In the genomic region with DNA sequence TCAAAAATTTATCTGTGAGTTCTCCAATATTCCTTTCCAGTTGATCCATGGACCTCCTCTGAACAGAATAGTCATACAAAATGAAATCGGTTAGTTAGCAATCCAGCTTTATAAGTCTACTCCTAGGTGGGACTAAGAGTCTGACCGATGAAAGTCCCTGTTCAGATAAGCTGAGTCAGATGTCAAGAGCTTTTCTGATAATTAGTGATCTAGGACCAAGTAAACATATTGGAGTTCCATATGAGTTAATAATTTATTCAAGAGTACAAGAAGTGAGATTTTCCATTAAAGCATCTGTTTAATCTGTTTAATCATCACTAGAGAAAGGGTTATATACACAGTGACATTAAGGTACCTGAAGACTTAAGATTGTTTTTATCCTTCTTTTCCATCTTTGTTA, we compare ENCODE assay signal across 15 cellular contexts.
DNase-seq lines count a peak whose midpoint lies in the region; FAIRE-seq lines count a peak whose summit lies in the region.
"Had no signal": no experiment of that assay in that cellular context is flagged by ENCODE, and none has a peak within 500 bp of the region (broad histone marks: within the 10 kb centered on the region; RNA-seq: fewer than 3 reads in every experiment).

No MANE protein-coding gene starts in this region.

- DNase-seq in HT-29 (ENCODE audit: low spot score): peak; percentile 25
- DNase-seq in kidney glomerular epithelial cell (lab: John Stamatoyannopoulos, UW): peak; percentile 43
- DNase-seq in small intestine: peak; percentile 61
- no peak for DNase-seq in NCI-H146 (lab: John Stamatoyannopoulos, UW)
- DNase-seq in DMS 273 (lab: John Stamatoyannopoulos, UW; ENCODE audit: unreplicated experiment): no peak
- DNase-seq in OCI-M1 (lab: John Stamatoyannopoulos, UW): no peak
- DNase-seq: CD8-positive, alpha-beta T cell; DMS79 treated with DMSO at 0.1 percent for 48 hours; GF-D8; H9 had no signal

- H3K27ac ChIP-seq in small intestine (ENCODE audit: low read depth in 1 of 2, low read length in 1 of 2): no peak overlapping the region
- H3K27ac ChIP-seq: BLaER1 treated with 17β-estradiol and CSF1 and Interleukin-3, amounts not matched to agents 10 nM and 100 nM had no signal

- FAIRE-seq in small intestine (lab: Jason Lieb, UNC): no peak
- FAIRE-seq: GM19239, H1, HepG2 had no signal

- H3K4me1 ChIP-seq in endocrine pancreas (ENCODE audit: control insufficient read depth, insufficient read depth, low read length) (peaks cover 19% of the 10 kb centered on the region), small intestine (ENCODE audit: control insufficient read depth in 2 of 2, insufficient read depth in 1 of 2, low read depth in 1 of 2, low read length in 1 of 2) (no peaks in the 10 kb centered on the region)

- H3K27me3 ChIP-seq in endocrine pancreas (ENCODE audit: control insufficient read depth, insufficient read depth, low read length): no peaks in the 10 kb centered on the region
- H3K27me3 ChIP-seq in small intestine (ENCODE audit: control insufficient read depth in 2 of 2, insufficient read depth in 2 of 2, low read length in 2 of 2): no peaks in the 10 kb centered on the region
- H3K27me3 ChIP-seq: BLaER1 treated with 17β-estradiol and CSF1 and Interleukin-3, amounts not matched to agents 10 nM and 100 nM had no signal

- H3K36me3 ChIP-seq in endocrine pancreas (ENCODE audit: control insufficient read depth, insufficient read depth, low read length) (peaks cover 4% of the 10 kb centered on the region), small intestine (ENCODE audit: control insufficient read depth in 2 of 2, insufficient read depth in 2 of 2, low read length in 2 of 2) (peaks cover 0 to 6% of the 10 kb centered on the region in 2 donors)

- H3K9ac ChIP-seq in endocrine pancreas (ENCODE audit: control insufficient read depth, insufficient read depth, low read length): no peak overlapping the region
- H3K9ac ChIP-seq: BLaER1 treated with 17β-estradiol and CSF1 and Interleukin-3, amounts not matched to agents 10 nM and 100 nM had no signal

- H3K4me3 ChIP-seq in endocrine pancreas (ENCODE audit: control insufficient read depth, insufficient read depth, low read length) (peak overlapping the region; percentile 42), small intestine (ENCODE audit: low read depth in 1 of 2, low read length in 2 of 2) (no peak overlapping the region)
- H3K4me3 ChIP-seq: BLaER1 treated with 17β-estradiol and CSF1 and Interleukin-3, amounts not matched to agents 10 nM and 100 nM had no signal

- no peaks in the 10 kb centered on the region for H3K9me3 ChIP-seq in endocrine pancreas (ENCODE audit: control insufficient read depth, low read length)
- no peaks in the 10 kb centered on the region for H3K9me3 ChIP-seq in small intestine (ENCODE audit: control insufficient read depth, low read depth)

- WGBS in small intestine, 3 donors: 30 to 69% (median 43%) methylated on average over 2 of the region's 2 CpGs

Comparison
In these comparisons a context has a peak if more than half of its experiments do, and no peak if none do; other contexts are left out.
1. DNase-seq: peak in HT-29 (single experiment), kidney glomerular epithelial cell (single experiment) and small intestine (single experiment); none in NCI-H146 (single experiment), DMS 273 (single experiment) and OCI-M1 (single experiment).